Comparison of ENCODE assay signal across 8 cellular contexts in genomic region chr3:150721285-150722130, GRCh38. TPM values are rescaled to one million over a fixed set of nuclear protein-coding genes. Genes with fewer than 3 reads are reported as not detected.
DNase-seq lines count a peak whose midpoint lies in the region; ATAC-seq, FAIRE-seq and TF ChIP-seq lines count a peak whose summit lies in the region.

No MANE protein-coding gene starts in this region.

- H3K36me3 ChIP-seq in CD8-positive, alpha-beta T cell (ENCODE audit: insufficient read depth, low read length): no peaks in the 10 kb centered on the region
- H3K36me3 ChIP-seq in astrocyte (ENCODE audit: insufficient read depth, low read length) (no peaks in the 10 kb centered on the region), hepatocyte (replicated peaks; ENCODE audit: insufficient read depth, low read depth) (no peaks in the 10 kb centered on the region)

- no peaks in the 10 kb centered on the region for H4K20me1 ChIP-seq in astrocyte (ENCODE audit: insufficient read depth, low read length)
- H4K20me1 ChIP-seq in hepatocyte (ENCODE audit: insufficient read depth, poor library complexity, severe bottlenecking): no peaks in the 10 kb centered on the region

- peak; percentile 90 for TF ChIP-seq CTCF in CD8-positive, alpha-beta T cell (IDR thresholded peaks at IDR 0.05)
- TF ChIP-seq CTCF in astrocyte (IDR thresholded peaks at IDR 0.05; ENCODE audit: insufficient read depth, low read depth, low read length): peak; percentile 87
- peak; percentile 89 for TF ChIP-seq CTCF in hepatocyte (IDR thresholded peaks at IDR 0.05; ENCODE audit: poor library complexity)

- H3K27me3 Mint-ChIP-seq in CD8-positive, alpha-beta T cell (ENCODE audit: low read depth): no peaks in the 10 kb centered on the region
- H3K27me3 Mint-ChIP-seq in astrocyte (ENCODE audit: low read depth, unreplicated experiment): no peaks in the 10 kb centered on the region

- H3K27ac ChIP-seq in CD8-positive, alpha-beta T cell (ENCODE audit: low read depth, low read length): no peak overlapping the region
- H3K27ac ChIP-seq in astrocyte (ENCODE audit: low read depth, low read length): no peak overlapping the region
- no peak overlapping the region for H3K27ac ChIP-seq in hepatocyte

- no peaks in the 10 kb centered on the region for H3K9me2 ChIP-seq in hepatocyte (replicated peaks; ENCODE audit: insufficient read depth)

- no peak overlapping the region for H3K27ac Mint-ChIP-seq in CD8-positive, alpha-beta T cell
- H3K27ac Mint-ChIP-seq in astrocyte (ENCODE audit: unreplicated experiment): no peak overlapping the region

- peak; percentile 84 for FAIRE-seq in GM19239 (lab: Jason Lieb, UNC)
- no peak for FAIRE-seq in astrocyte (lab: Jason Lieb, UNC)

- H3K4me2 ChIP-seq in astrocyte (ENCODE audit: low read length): no peak overlapping the region
- peak overlapping the region; percentile 48 for H3K4me2 ChIP-seq in hepatocyte

- peak; percentile 91 for ATAC-seq in CD8-positive, alpha-beta T cell
- peak; percentile 74 for ATAC-seq in HG03521 (IDR thresholded peaks at IDR 0.05; ENCODE audit: unreplicated experiment)

- peaks cover 8% of the 10 kb centered on the region for H3K4me1 Mint-ChIP-seq in CD8-positive, alpha-beta T cell (ENCODE audit: low read depth)
- no peaks in the 10 kb centered on the region for H3K4me1 Mint-ChIP-seq in astrocyte (ENCODE audit: low read depth, unreplicated experiment)

- POLR2A ChIA-PET in CD8-positive, alpha-beta T cell (lab: Charles Lee): interaction anchor here (0.6 to 1.0 kb wide), 3 partner anchors 18 to 42 kb away, joined by 3 to 6 read pairs (median 3); partner anchors contain the start of genes ERICH6 and SIAH2

- H3K4me3 Mint-ChIP-seq in CD8-positive, alpha-beta T cell: no peak overlapping the region
- no peak overlapping the region for H3K4me3 Mint-ChIP-seq in astrocyte (ENCODE audit: unreplicated experiment)

- intact Hi-C loops in CD8-positive, alpha-beta T cell (cut with DNase I, micrococcal nuclease): loop anchor here (1.0 to 5.0 kb wide), 6 partner anchors 41 to 425 kb away; partner anchors contain the start of gene SIAH2 (in 2 of the 2)

- DNase-seq in CD8-positive, alpha-beta T cell: no peak
- DNase-seq in GM19239 (ENCODE audit: insufficient read length, low spot score) (peak; percentile 54), NCI-H524 (lab: John Stamatoyannopoulos, UW) (peak; percentile 40 to 82), astrocyte (ENCODE audit: low read depth) (no peak), hepatocyte (ENCODE audit: low spot score) (peak; percentile 76), smooth muscle cell of the brain vasculature (ENCODE audit: low read depth, low spot score) (peak; percentile 28)
- no peak for DNase-seq in effector CD4-positive, alpha-beta T cell

- no peaks in the 10 kb centered on the region for H3K27me3 ChIP-seq in CD8-positive, alpha-beta T cell (ENCODE audit: insufficient read depth, low read length)
- peaks cover 2% of the 10 kb centered on the region for H3K27me3 ChIP-seq in astrocyte (ENCODE audit: insufficient read depth, low read length)
- no peaks in the 10 kb centered on the region for H3K27me3 ChIP-seq in hepatocyte

- H3K9me3 Mint-ChIP-seq in CD8-positive, alpha-beta T cell: no peaks in the 10 kb centered on the region
- no peaks in the 10 kb centered on the region for H3K9me3 Mint-ChIP-seq in astrocyte (ENCODE audit: unreplicated experiment)

- H3K9ac ChIP-seq in astrocyte (ENCODE audit: low read length): no peak overlapping the region

- CTCF ChIA-PET in CD8-positive, alpha-beta T cell (lab: Charles Lee): interaction anchor here (0.6 to 3.2 kb wide), 27 partner anchors 8 to 435 kb away, joined by 3 to 36 read pairs (median 4); partner anchors contain the start of gene SIAH2

- H3K36me3 Mint-ChIP-seq in CD8-positive, alpha-beta T cell: peaks cover 7% of the 10 kb centered on the region
- no peaks in the 10 kb centered on the region for H3K36me3 Mint-ChIP-seq in astrocyte (ENCODE audit: low read depth, unreplicated experiment)

- WGBS in hepatocyte (ENCODE audit: low lambda C conversion rate, missing lambda C conversion rate): 27% methylated on average over 13 of the region's 13 CpGs

- no peak overlapping the region for H2AFZ ChIP-seq in astrocyte (ENCODE audit: low read depth, low read length)
- peak overlapping the region; percentile 16 for H2AFZ ChIP-seq in hepatocyte

- H3K4me1 ChIP-seq in CD8-positive, alpha-beta T cell (ENCODE audit: insufficient read depth, low read length): no peaks in the 10 kb centered on the region
- H3K4me1 ChIP-seq in astrocyte (ENCODE audit: insufficient read depth, low read length) (no peaks in the 10 kb centered on the region), hepatocyte (ENCODE audit: insufficient read depth) (peaks cover 5% of the 10 kb centered on the region)

- H3K9me3 ChIP-seq in CD8-positive, alpha-beta T cell (ENCODE audit: low read length): no peaks in the 10 kb centered on the region
- no peaks in the 10 kb centered on the region for H3K9me3 ChIP-seq in astrocyte (ENCODE audit: insufficient read depth, low read depth, low read length)
- H3K9me3 ChIP-seq in hepatocyte (ENCODE audit: low read depth): no peaks in the 10 kb centered on the region

- H3K79me2 ChIP-seq in astrocyte (ENCODE audit: insufficient read depth, low read length): no peaks in the 10 kb centered on the region
- no peaks in the 10 kb centered on the region for H3K79me2 ChIP-seq in hepatocyte

- no peak overlapping the region for H3K4me3 ChIP-seq in CD8-positive, alpha-beta T cell (ENCODE audit: low read depth, low read length)
- H3K4me3 ChIP-seq in astrocyte (ENCODE audit: insufficient read depth, low read depth, low read length) (no peak overlapping the region), hepatocyte (no peak overlapping the region)

RNA-seq across cellular contexts. Expression of gene ERICH6, which starts 17.8 kb away (rescaled TPM):
- under 1 TPM; 0.28 to 0.52 TPM for total RNA-seq in CD8-positive, alpha-beta T cell
- total RNA-seq in astrocyte (0.09 TPM in 1 of 2 replicates, not detected in the other), hepatocyte (not detected in 2 replicates)
- 0.61 TPM in 1 of 2 replicates, not detected in the other for polyA plus RNA-seq in hepatocyte

RNA-seq across cellular contexts. Expression of gene SIAH2, which starts 41.5 kb away (rescaled TPM):
- 10 to 100 TPM; 57.0 to 65.4 TPM for total RNA-seq in CD8-positive, alpha-beta T cell
- total RNA-seq in astrocyte (39.3 and 46.2 TPM in 2 replicates), hepatocyte (43.6 and 46.4 TPM in 2 replicates)
- 54.3 and 57.9 TPM in 2 replicates for polyA plus RNA-seq in hepatocyte

Comparison
In these comparisons a context has a peak if more than half of its experiments do, and no peak if none do; other contexts are left out.
1. DNase-seq: peak in GM19239 (single experiment), NCI-H524 (2 of 2), hepatocyte (single experiment) and smooth muscle cell of the brain vasculature (single experiment); none in CD8-positive, alpha-beta T cell (0 of 7), astrocyte (single experiment) and effector CD4-positive, alpha-beta T cell (single experiment).
2. Peak in every context shown above with its lines, with median percentiles within 50 percentile points of each other: CTCF ChIP-seq.